8 cellular contexts compared by ENCODE assay signal in the genomic region with DNA sequence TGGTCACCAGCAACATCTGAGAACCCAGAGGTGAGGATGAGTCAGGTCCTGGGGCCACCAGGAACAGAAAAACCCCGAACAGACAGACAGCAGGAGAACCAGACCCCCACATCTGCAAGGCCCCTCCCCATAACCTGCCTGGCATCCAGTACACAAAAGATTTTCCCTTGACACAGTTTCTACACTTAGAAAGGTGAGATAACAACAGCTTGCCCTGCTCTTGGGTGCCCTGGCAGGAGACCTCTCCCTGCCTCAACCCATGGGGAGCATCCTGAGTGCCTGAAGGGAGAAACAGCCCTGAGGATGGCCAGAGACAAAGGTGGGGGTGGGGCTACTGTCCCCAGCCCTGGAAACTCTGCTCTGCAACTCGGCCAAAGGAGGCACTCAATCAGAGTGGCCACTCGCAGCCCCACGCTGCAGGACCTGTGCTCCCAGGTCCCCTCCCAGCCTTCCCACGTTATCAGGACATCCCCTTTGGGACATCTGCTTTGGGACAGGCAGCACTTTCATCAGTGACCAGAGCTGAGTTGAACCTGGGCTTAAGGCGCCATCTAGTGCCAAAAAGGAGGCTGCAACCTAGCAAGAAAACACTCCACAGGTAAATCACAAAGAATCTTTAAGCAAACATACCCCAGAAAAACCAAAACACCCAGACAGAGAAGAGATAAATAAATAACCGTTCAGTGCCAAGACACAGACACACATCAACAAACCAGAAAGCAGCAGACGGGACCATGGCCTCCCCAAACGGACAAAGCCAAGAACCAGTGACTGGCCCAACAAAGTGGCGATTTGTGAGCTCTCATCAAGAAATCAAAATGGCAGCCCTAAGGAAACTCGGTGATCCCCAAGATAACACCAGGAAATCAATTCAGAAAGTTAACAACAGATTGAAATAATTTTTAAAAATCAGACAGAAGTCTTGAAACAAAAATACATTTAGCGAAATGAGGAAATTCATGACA.
DNase-seq lines count a peak whose midpoint lies in the region; ATAC-seq and TF ChIP-seq lines count a peak whose summit lies in the region.

No MANE protein-coding gene starts in this region.

- TF ChIP-seq POLR2A in gastrocnemius medialis (IDR thresholded peaks at IDR 0.05) = no peak

- DNase-seq in activated CD8-positive, alpha-beta memory T cell treated with anti-CD3 and anti-CD28 coated beads for 24 hours = peak; percentile 33
- no peak for DNase-seq in activated CD8-positive, alpha-beta memory T cell treated with anti-CD3 and anti-CD28 coated beads, Interleukin-2, amount 50 U/mL, for 4 hours
- DNase-seq in NCI-H2227 (lab: John Stamatoyannopoulos, UW; ENCODE audit: unreplicated experiment) (peak; percentile 46), cardiac fibroblast (ENCODE audit: low read depth in 2 of 2) (peak; percentile 10 to 33), activated T-cell treated with anti-CD3 and anti-CD28 coated beads for 4 hours (no peak), gastrocnemius medialis (no peak)
- DNase-seq in stimulated activated CD8-positive, alpha-beta memory T cell treated with anti-CD3 and anti-CD28 coated beads, Interleukin-4, amount 100 ng/mL, for 48 hours = peak; percentile 34
- no peak for DNase-seq in effector memory CD4-positive, alpha-beta T cell

- H3K4me3 ChIP-seq in cardiac fibroblast (replicated peaks in 1 of 2; ENCODE audit: low read depth in 2 of 2, low read length in 2 of 2) (no peak overlapping the region), gastrocnemius medialis (no peak overlapping the region)
- no peak overlapping the region for H3K4me3 ChIP-seq in effector memory CD4-positive, alpha-beta T cell (ENCODE audit: insufficient read depth, low read depth, low read length, poor library complexity, severe bottlenecking)

- H3K27me3 ChIP-seq in effector memory CD4-positive, alpha-beta T cell (replicated peaks; ENCODE audit: control insufficient read depth, insufficient read depth, low read length, poor library complexity, severe bottlenecking) = no peaks in the 10 kb centered on the region
- H3K27me3 ChIP-seq in gastrocnemius medialis = no peaks in the 10 kb centered on the region

- peak; percentile 24 for TF ChIP-seq CTCF in cardiac fibroblast (IDR thresholded peaks at IDR 0.05; ENCODE audit: low read depth, low read length)
- TF ChIP-seq CTCF in gastrocnemius medialis (IDR thresholded peaks at IDR 0.05 in 4 of 5, conservative IDR thresholded peaks at IDR 0.05 in 1 of 5) = no peak

- H3K27ac ChIP-seq in effector memory CD4-positive, alpha-beta T cell (ENCODE audit: insufficient read depth, low read length, poor library complexity, severe bottlenecking) = no peak overlapping the region
- H3K27ac ChIP-seq in gastrocnemius medialis = no peak overlapping the region

- in situ Hi-C loops in gastrocnemius medialis (cut with MboI; ENCODE audit: low sequenced_read_pairs in 4 of 4) = no loop called here

- no peaks in the 10 kb centered on the region for H3K36me3 ChIP-seq in effector memory CD4-positive, alpha-beta T cell (ENCODE audit: control insufficient read depth, insufficient read depth, low read length)
- H3K36me3 ChIP-seq in gastrocnemius medialis = no peaks in the 10 kb centered on the region

- intact Hi-C loops in gastrocnemius medialis (cut with DNase I; ENCODE audit: low total_unique reads) = no loop called here

- H3K9me3 ChIP-seq in effector memory CD4-positive, alpha-beta T cell (ENCODE audit: control insufficient read depth, low read length) = no peaks in the 10 kb centered on the region
- H3K9me3 ChIP-seq in gastrocnemius medialis = no peaks in the 10 kb centered on the region

- no peak for ATAC-seq in gastrocnemius medialis

- no peaks in the 10 kb centered on the region for H3K4me1 ChIP-seq in effector memory CD4-positive, alpha-beta T cell (ENCODE audit: control insufficient read depth, insufficient read depth, low read length, poor library complexity, severe bottlenecking)
- H3K4me1 ChIP-seq in gastrocnemius medialis = no peaks in the 10 kb centered on the region

Comparison
In these comparisons a context has a peak if more than half of its experiments do, and no peak if none do; other contexts are left out.
1. DNase-seq: peak in activated CD8-positive, alpha-beta memory T cell treated with anti-CD3 and anti-CD28 coated beads for 24 hours (single experiment), NCI-H2227 (single experiment), cardiac fibroblast (2 of 2) and stimulated activated CD8-positive, alpha-beta memory T cell treated with anti-CD3 and anti-CD28 coated beads, Interleukin-4, amount 100 ng/mL, for 48 hours (single experiment); none in activated CD8-positive, alpha-beta memory T cell treated with anti-CD3 and anti-CD28 coated beads, Interleukin-2, amount 50 U/mL, for 4 hours (single experiment), activated T-cell treated with anti-CD3 and anti-CD28 coated beads for 4 hours (single experiment), effector memory CD4-positive, alpha-beta T cell (0 of 3) and gastrocnemius medialis (0 of 2).